ENCODE assay signal across 17 cellular contexts in the genomic region with DNA sequence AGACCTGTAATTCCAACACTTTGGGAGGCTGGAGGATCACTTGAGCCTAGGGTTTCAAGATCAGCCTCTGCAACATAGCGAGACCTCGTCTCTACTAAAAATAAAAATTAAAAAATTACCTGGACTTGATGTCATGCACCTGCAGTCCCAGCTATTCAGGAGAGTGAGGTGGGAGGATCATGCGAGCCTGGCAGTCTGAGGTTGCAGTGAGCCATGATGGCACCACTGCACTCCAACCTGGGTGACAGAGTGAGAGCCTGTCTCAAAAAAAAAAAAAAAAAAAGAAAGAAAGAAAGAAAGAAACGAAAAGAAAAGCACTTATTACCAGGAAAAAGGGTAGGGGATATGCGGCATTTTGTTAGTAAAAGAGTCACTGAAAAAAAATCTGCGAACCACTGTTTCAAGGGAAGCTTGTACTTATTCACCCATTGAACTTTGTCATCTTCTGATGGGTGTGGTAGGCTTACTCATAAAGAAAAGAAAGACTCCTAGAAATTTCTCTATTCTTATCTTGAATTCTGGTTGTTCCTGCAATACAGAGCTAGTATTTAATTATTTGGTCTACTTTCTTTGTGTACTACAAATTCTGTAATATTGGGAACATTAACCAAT. TPM values are rescaled to one million over a fixed set of nuclear protein-coding genes. Genes with fewer than 3 reads are reported as not detected.
A peak's percentile ranks its signal among the peaks of the same experiment; 100 is the strongest.
DNase-seq lines count a peak whose midpoint lies in the region; ATAC-seq, FAIRE-seq and TF ChIP-seq lines count a peak whose summit lies in the region.
"Had no signal": no experiment of that assay in that cellular context is flagged by ENCODE, and none has a peak within 500 bp of the region (broad histone marks: within the 10 kb centered on the region; RNA-seq: fewer than 3 reads in every experiment).

No MANE protein-coding gene starts in this region.

- no peaks in the 10 kb centered on the region for H4K20me1 ChIP-seq in hepatocyte (ENCODE audit: insufficient read depth, poor library complexity, severe bottlenecking)

- no peak for TF ChIP-seq CTCF in bronchial epithelial cell (IDR thresholded peaks at IDR 0.05; ENCODE audit: insufficient read depth, low read length, severe bottlenecking)
- TF ChIP-seq CTCF in hepatocyte (IDR thresholded peaks at IDR 0.05; ENCODE audit: poor library complexity), result no peak
- TF ChIP-seq CTCF in endothelial cell (IDR thresholded peaks at IDR 0.05; ENCODE audit: unreplicated experiment), result no peak
- TF ChIP-seq CTCF in gastroesophageal sphincter (IDR thresholded peaks at IDR 0.05), result no peak
- TF ChIP-seq CTCF in WERI-Rb-1 (IDR thresholded peaks at IDR 0.05; ENCODE audit: low read depth, low read length), result no peak

- H3K9me2 ChIP-seq in hepatocyte (replicated peaks; ENCODE audit: insufficient read depth), result no peaks in the 10 kb centered on the region

- no peaks in the 10 kb centered on the region for H3K4me1 Mint-ChIP-seq in endothelial cell (ENCODE audit: unreplicated experiment)
- H3K4me1 Mint-ChIP-seq: activated naive CD4-positive, alpha-beta T cell treated with anti-CD3 and anti-CD28 coated beads, Interleukin-2, amount 50 U/mL, for 24 hours had no signal

- H3K4me3 ChIP-seq in bronchial epithelial cell (ENCODE audit: low read depth, low read length) (no peak overlapping the region), hepatocyte (no peak overlapping the region), gastroesophageal sphincter (no peak overlapping the region), WERI-Rb-1 (ENCODE audit: low read depth, low read length) (no peak overlapping the region)
- H3K4me3 ChIP-seq: tibial artery had no signal

- no peaks in the 10 kb centered on the region for H3K79me2 ChIP-seq in hepatocyte

- TF ChIP-seq EP300 in gastroesophageal sphincter (IDR thresholded peaks at IDR 0.05), result no peak

- ATAC-seq in gastroesophageal sphincter, result no peak
- ATAC-seq: natural killer cell treated with Interleukin-12 subunit alpha and Interleukin-12 subunit beta and Interleukin-15 and Interleukin-18, amount 100 ng/mL, for 72 hours had no signal

- no peak for TF ChIP-seq POLR2A in gastroesophageal sphincter (IDR thresholded peaks at IDR 0.05)

- H3K27me3 ChIP-seq in bronchial epithelial cell (ENCODE audit: control insufficient read depth, insufficient read depth, low read length) (no peaks in the 10 kb centered on the region), hepatocyte (no peaks in the 10 kb centered on the region), gastroesophageal sphincter (no peaks in the 10 kb centered on the region), WERI-Rb-1 (ENCODE audit: insufficient read depth, low read depth, severe bottlenecking) (no peaks in the 10 kb centered on the region)
- H3K27me3 ChIP-seq: tibial artery had no signal

- H3K9me3 ChIP-seq in hepatocyte (ENCODE audit: low read depth) (no peaks in the 10 kb centered on the region), gastroesophageal sphincter (no peaks in the 10 kb centered on the region), WERI-Rb-1 (ENCODE audit: severe bottlenecking) (peaks cover 14% of the 10 kb centered on the region)
- H3K9me3 ChIP-seq: tibial artery had no signal

- no peak for FAIRE-seq in bronchial epithelial cell (lab: Jason Lieb, UNC)

- H3K4me2 ChIP-seq in hepatocyte, result peak overlapping the region; percentile 60

- H3K4me1 ChIP-seq in hepatocyte (ENCODE audit: insufficient read depth), result peaks cover 10% of the 10 kb centered on the region
- no peaks in the 10 kb centered on the region for H3K4me1 ChIP-seq in gastroesophageal sphincter
- H3K4me1 ChIP-seq: tibial artery had no signal

- H2AFZ ChIP-seq in hepatocyte, result peak overlapping the region; percentile 15

- no peak overlapping the region for H3K27ac Mint-ChIP-seq in endothelial cell (ENCODE audit: unreplicated experiment)
- H3K27ac Mint-ChIP-seq: activated naive CD4-positive, alpha-beta T cell treated with anti-CD3 and anti-CD28 coated beads, Interleukin-2, amount 50 U/mL, for 24 hours; natural killer cell treated with Interleukin-12 subunit alpha and Interleukin-12 subunit beta and Interleukin-15 and Interleukin-18, amount 100 ng/mL, for 72 hours had no signal

- no peaks in the 10 kb centered on the region for H3K9me3 Mint-ChIP-seq in endothelial cell (ENCODE audit: unreplicated experiment)
- H3K9me3 Mint-ChIP-seq: activated naive CD4-positive, alpha-beta T cell treated with anti-CD3 and anti-CD28 coated beads, Interleukin-2, amount 50 U/mL, for 24 hours; natural killer cell treated with Interleukin-12 subunit alpha and Interleukin-12 subunit beta and Interleukin-15 and Interleukin-18, amount 100 ng/mL, for 72 hours had no signal

- H3K36me3 ChIP-seq in bronchial epithelial cell (ENCODE audit: control insufficient read depth, insufficient read depth, low read length) (no peaks in the 10 kb centered on the region), hepatocyte (replicated peaks; ENCODE audit: insufficient read depth, low read depth) (no peaks in the 10 kb centered on the region), gastroesophageal sphincter (no peaks in the 10 kb centered on the region), WERI-Rb-1 (no peaks in the 10 kb centered on the region)
- H3K36me3 ChIP-seq: tibial artery had no signal

- no peak overlapping the region for H3K4me3 Mint-ChIP-seq in endothelial cell (ENCODE audit: unreplicated experiment)
- H3K4me3 Mint-ChIP-seq: activated naive CD4-positive, alpha-beta T cell treated with anti-CD3 and anti-CD28 coated beads, Interleukin-2, amount 50 U/mL, for 24 hours; natural killer cell treated with Interleukin-12 subunit alpha and Interleukin-12 subunit beta and Interleukin-15 and Interleukin-18, amount 100 ng/mL, for 72 hours had no signal

- DNase-seq in AG20443 (ENCODE audit: low spot score), result peak; percentile 41
- DNase-seq in HT1080 (ENCODE audit: low read depth), result peak; percentile 57
- peak; percentile 77 for DNase-seq in bronchial epithelial cell (ENCODE audit: low read depth)
- peak; percentile 32 for DNase-seq in hepatocyte (ENCODE audit: low spot score)
- DNase-seq in activated CD4-positive, alpha-beta T cell treated with anti-CD3 and anti-CD28 coated beads for 48 hours, result no peak
- DNase-seq in endothelial cell (ENCODE audit: low spot score), result no peak
- no peak for DNase-seq in WERI-Rb-1
- DNase-seq: activated CD4-positive, alpha-beta T cell treated with anti-CD3 and anti-CD28 coated beads for 4 hours; erythroblast; MM.1S; SHP77 treated with DMSO at 0.1 percent for 48 hours; stimulated activated CD4-positive, alpha-beta T cell treated with anti-CD3 and anti-CD28 coated beads, Interleukin-1b, Interleukin-23, amount 100 ng/mL, for 48 hours; T1000; tibial artery had no signal

- H3K36me3 Mint-ChIP-seq in endothelial cell (ENCODE audit: low read depth, unreplicated experiment), result no peaks in the 10 kb centered on the region
- H3K36me3 Mint-ChIP-seq: activated naive CD4-positive, alpha-beta T cell treated with anti-CD3 and anti-CD28 coated beads, Interleukin-2, amount 50 U/mL, for 24 hours; natural killer cell treated with Interleukin-12 subunit alpha and Interleukin-12 subunit beta and Interleukin-15 and Interleukin-18, amount 100 ng/mL, for 72 hours had no signal

- WGBS in hepatocyte (ENCODE audit: low lambda C conversion rate, missing lambda C conversion rate), result 82% methylated on average over 6 of the region's 6 CpGs
- WGBS in gastroesophageal sphincter (ENCODE audit: low coverage in 1 of 2), 2 donors, result 92 to 100% methylated on average over 2 to 6 of the region's 6 CpGs

- peak overlapping the region; percentile 78 for H3K27ac ChIP-seq in hepatocyte
- no peak overlapping the region for H3K27ac ChIP-seq in gastroesophageal sphincter
- no peak overlapping the region for H3K27ac ChIP-seq in WERI-Rb-1
- H3K27ac ChIP-seq: tibial artery had no signal

- H3K27me3 Mint-ChIP-seq in endothelial cell (ENCODE audit: unreplicated experiment), result no peaks in the 10 kb centered on the region
- H3K27me3 Mint-ChIP-seq: natural killer cell treated with Interleukin-12 subunit alpha and Interleukin-12 subunit beta and Interleukin-15 and Interleukin-18, amount 100 ng/mL, for 72 hours had no signal

RNA-seq across cellular contexts. Expression of gene PLEKHA5, which starts 33.6 kb away (rescaled TPM):
- 17.8 and 19.7 TPM in 2 replicates for total RNA-seq in HT1080 (2014; rRNA removed; shearing (Covaris generic))
- polyA plus RNA-seq in HT1080 (2015; cell fraction: cytosol; rRNA removed), result 13.1 and 15.4 TPM in 2 replicates
- polyA plus RNA-seq in HT1080 (2015; cell fraction: nucleus; rRNA removed), result 23.6 and 26.1 TPM in 2 replicates
- total RNA-seq in bronchial epithelial cell (24.0 and 31.1 TPM in 2 replicates), hepatocyte (39.6 and 39.7 TPM in 2 replicates), endothelial cell (ENCODE audit: unreplicated experiment) (30.2 TPM), gastroesophageal sphincter (100 to 1,000 TPM in 1 of 4 donors, 10 to 100 TPM in 3; 34.5 to 120 (median 60.0) TPM)
- polyA plus RNA-seq in hepatocyte, result 32.2 and 39.3 TPM in 2 replicates

Comparison
In these comparisons a context has a peak if more than half of its experiments do, and no peak if none do; other contexts are left out.
1. DNase-seq: peak in AG20443 (single experiment), HT1080 (single experiment), bronchial epithelial cell (single experiment) and hepatocyte (single experiment); none in activated CD4-positive, alpha-beta T cell treated with anti-CD3 and anti-CD28 coated beads for 48 hours (single experiment), endothelial cell (single experiment) and WERI-Rb-1 (single experiment).